Comparison of ENCODE assay signal across 8 cellular contexts in genomic region chr19:4328243-4328990, GRCh38. TPM values are rescaled to one million over a fixed set of nuclear protein-coding genes. Genes with fewer than 3 reads are reported as not detected.
DNase-seq lines count a peak whose midpoint lies in the region; ATAC-seq and TF ChIP-seq lines count a peak whose summit lies in the region.

No MANE protein-coding gene starts in this region.

- H3K27me3 ChIP-seq in CD4-positive, alpha-beta T cell (ENCODE audit: control insufficient read depth, insufficient read depth, low read length) = no peaks in the 10 kb centered on the region
- H3K27me3 ChIP-seq in iPS-15b (ENCODE audit: control insufficient read depth, insufficient read depth, low read length) (no peaks in the 10 kb centered on the region), PC-9 (ENCODE audit: insufficient read depth, low read depth) (no peaks in the 10 kb centered on the region)

- H2AFZ ChIP-seq in PC-9 = no peak overlapping the region

- H3K4me3 ChIP-seq in iPS-15b (ENCODE audit: low read depth, low read length) = peak overlapping the region; percentile 77
- peak overlapping the region; percentile 71 for H3K4me3 ChIP-seq in skeletal muscle cell (ENCODE audit: low read depth, low read length)
- H3K4me3 ChIP-seq in PC-9 = no peak overlapping the region

- peak overlapping the region; percentile 47 for H3K9ac ChIP-seq in iPS-15b (ENCODE audit: low read depth, low read length)

- POLR2A ChIA-PET in CD4-positive, alpha-beta T cell (lab: Charles Lee) = interaction anchor here (0.6 to 1.3 kb wide), 9 partner anchors 10 to 262 kb away, joined by 3 to 43 read pairs (median 5); partner anchors contain the start of genes CHAF1A, FSD1, HDGFL2 and MPND
- POLR2A ChIA-PET in PC-9 (lab: Charles Lee; ENCODE audit: unreplicated experiment) = no interaction called here

- BruUV-seq in PC-9 (replicated peaks; lab: Mats Ljungman, UMichigan) = no TSS peak

- TF ChIP-seq CTCF in CD4-positive, alpha-beta T cell (IDR thresholded peaks at IDR 0.05) = no peak
- no peak for TF ChIP-seq CTCF in PC-9 (conservative IDR thresholded peaks at IDR 0.05)

- CTCF ChIA-PET in CD4-positive, alpha-beta T cell (lab: Charles Lee) = interaction anchor here (0.8 to 1.3 kb wide), 2 partner anchors 42 to 72 kb away, joined by 3 to 5 read pairs; partner anchors contain the start of gene SH3GL1
- CTCF ChIA-PET in PC-9 (lab: Charles Lee) = no interaction called here

- H3K36me3 Mint-ChIP-seq in CD4-positive, alpha-beta T cell (ENCODE audit: low read depth) = peaks cover 4% of the 10 kb centered on the region

- no peaks in the 10 kb centered on the region for H3K79me2 ChIP-seq in PC-9 (ENCODE audit: low read depth)

- intact Hi-C loops in CD4-positive, alpha-beta T cell (cut with DNase I, micrococcal nuclease) = loop anchor here (1.0 to 5.0 kb wide), 4 partner anchors 14 to 144 kb away; partner anchors contain the start of genes HDGFL2 (in 1 of the 2), UBXN6 (in 1 of the 2) and YJU2 (in 1 of the 2)
- intact Hi-C loops in PC-9 (cut with micrococcal nuclease; ENCODE audit: unreplicated experiment) = no loop called here

- H3K4me1 ChIP-seq in iPS-15b (ENCODE audit: control insufficient read depth, insufficient read depth, low read length) = peaks cover 5% of the 10 kb centered on the region
- H3K4me1 ChIP-seq in PC-9 (replicated peaks; ENCODE audit: insufficient read depth) = no peaks in the 10 kb centered on the region

- peaks cover 25% of the 10 kb centered on the region for H3K4me1 Mint-ChIP-seq in CD4-positive, alpha-beta T cell (ENCODE audit: low read depth)

- peak; percentile 83 for ATAC-seq in CD4-positive, alpha-beta T cell (ENCODE audit: poor library complexity)
- peak; percentile 68 for ATAC-seq in GM21381 (IDR thresholded peaks at IDR 0.05; ENCODE audit: unreplicated experiment)

- peak overlapping the region; percentile 90 for H3K4me3 Mint-ChIP-seq in CD4-positive, alpha-beta T cell

- peak overlapping the region; percentile 86 for H3K27ac Mint-ChIP-seq in CD4-positive, alpha-beta T cell

- peaks cover 2% of the 10 kb centered on the region for H3K36me3 ChIP-seq in iPS-15b (ENCODE audit: control insufficient read depth, insufficient read depth, low read length)
- no peaks in the 10 kb centered on the region for H3K36me3 ChIP-seq in PC-9 (ENCODE audit: low read depth)

- H3K9me3 ChIP-seq in CD4-positive, alpha-beta T cell (ENCODE audit: control insufficient read depth, low read length) = no peaks in the 10 kb centered on the region
- H3K9me3 ChIP-seq in iPS-15b (ENCODE audit: control insufficient read depth, insufficient read depth, low read length) (no peaks in the 10 kb centered on the region), PC-9 (ENCODE audit: insufficient read depth, low read depth) (no peaks in the 10 kb centered on the region)

- no peaks in the 10 kb centered on the region for H3F3A ChIP-seq in PC-9 (ENCODE audit: insufficient read depth, low read depth)

- no peaks in the 10 kb centered on the region for H3K27me3 Mint-ChIP-seq in CD4-positive, alpha-beta T cell

- H3K4me2 ChIP-seq in PC-9 = no peak overlapping the region

- H3K27ac ChIP-seq in CD4-positive, alpha-beta T cell (ENCODE audit: low read depth, low read length) = no peak overlapping the region
- H3K27ac ChIP-seq in PC-9 = no peak overlapping the region

- peak; percentile 84 to 99 (median 94) for DNase-seq in CD4-positive, alpha-beta T cell
- peak; percentile 97 for DNase-seq in HuH-7.5 (ENCODE audit: low spot score)
- peak; percentile 95 for DNase-seq in T-helper 9 cell
- DNase-seq in astrocyte of the hippocampus (ENCODE audit: low read depth, low spot score) = peak; percentile 97
- peak; percentile 66 for DNase-seq in skeletal muscle cell (ENCODE audit: low read depth)
- no peak for DNase-seq in PC-9

- H3K9me2 ChIP-seq in PC-9 (ENCODE audit: insufficient read depth) = no peaks in the 10 kb centered on the region

- no peaks in the 10 kb centered on the region for H4K20me1 ChIP-seq in PC-9 (ENCODE audit: insufficient read depth)

- no peaks in the 10 kb centered on the region for H3K9me3 Mint-ChIP-seq in CD4-positive, alpha-beta T cell

RNA-seq across cellular contexts. Expression of gene STAP2, which starts 10.2 kb away (rescaled TPM):
- total RNA-seq in CD4-positive, alpha-beta T cell = 1 to 10 TPM; 1.7 to 1.8 TPM
- total RNA-seq in PC-9 (2021) = 26.9 and 29.8 TPM in 2 replicates

RNA-seq across cellular contexts. Expression of gene MPND, which starts 14.9 kb away (rescaled TPM):
- total RNA-seq in CD4-positive, alpha-beta T cell = 10 to 100 TPM; 10.3 to 11.0 TPM
- 12.6 and 19.1 TPM in 2 replicates for total RNA-seq in PC-9 (2021)

RNA-seq across cellular contexts. Expression of gene FSD1, which starts 24.0 kb away (rescaled TPM):
- total RNA-seq in CD4-positive, alpha-beta T cell = 1 to 10 TPM in 1 of 2 experiments, under 1 TPM in 1; 0.98 to 1.0 TPM
- total RNA-seq in PC-9 (2021) = not detected in 2 replicates

RNA-seq across cellular contexts. Expression of gene TMIGD2, which starts 26.2 kb away (rescaled TPM):
- 10 to 100 TPM; 17.6 to 20.9 TPM for total RNA-seq in CD4-positive, alpha-beta T cell
- total RNA-seq in PC-9 (2021) = not detected in 2 replicates

RNA-seq across cellular contexts. Expression of gene SHD, which starts 49.4 kb away (rescaled TPM):
- under 1 TPM; 0.14 to 0.64 TPM for total RNA-seq in CD4-positive, alpha-beta T cell
- not detected in 2 replicates for total RNA-seq in PC-9 (2021)

Comparison
In these comparisons a context has a peak if more than half of its experiments do, and no peak if none do; other contexts are left out.
1. DNase-seq: peak in CD4-positive, alpha-beta T cell (10 of 10), HuH-7.5 (single experiment), T-helper 9 cell (single experiment), astrocyte of the hippocampus (single experiment) and skeletal muscle cell (single experiment); none in PC-9 (0 of 2).
2. RNA of gene STAP2, which starts 10.2 kb away (total RNA-seq): 26.9 to 29.8 TPM in PC-9; 1.7 to 1.8 TPM in CD4-positive, alpha-beta T cell; every median in the first group is over 10 times any median in the second.